Comparison of ENCODE assay signal across 1 cellular context in genomic region chr9:91946825-91947224, GRCh38.
TF ChIP-seq lines count a peak whose summit lies in the region.

No MANE protein-coding gene starts in this region.

TF ChIP-seq in SK-N-SH, 30 proteins besides CTCF, POLR2A, EP300 and RAD21 (continued from another document):
- no peak for TF ChIP-seq TCF12 (IDR thresholded peaks at IDR 0.05)
- no peak for TF ChIP-seq NFIC (IDR thresholded peaks at IDR 0.05; ENCODE audit: borderline replicate concordance)
- TF ChIP-seq RXRA (IDR thresholded peaks at IDR 0.05; ENCODE audit: borderline replicate concordance, low read depth) = no peak
- no peak for TF ChIP-seq MXI1 (IDR thresholded peaks at IDR 0.05; ENCODE audit: low read depth, low read length)
- no peak for TF ChIP-seq TEAD4 (IDR thresholded peaks at IDR 0.05; ENCODE audit: borderline replicate concordance, insufficient read depth)
- no peak for TF ChIP-seq SIN3A (IDR thresholded peaks at IDR 0.05; ENCODE audit: borderline replicate concordance, low read depth, low read length)
- TF ChIP-seq FOXJ3 (CRISPR knock-in tag; IDR thresholded peaks at IDR 0.05) = no peak
- TF ChIP-seq RFX5 (IDR thresholded peaks at IDR 0.05; ENCODE audit: low read length) = no peak
- TF ChIP-seq RCOR1 (IDR thresholded peaks at IDR 0.05; ENCODE audit: low read length) = no peak
- no peak for TF ChIP-seq EZH2phosphoT487 (IDR thresholded peaks at IDR 0.05; ENCODE audit: borderline replicate concordance, low read depth)
- no peak for TF ChIP-seq SMC3 (IDR thresholded peaks at IDR 0.05; ENCODE audit: low read depth, low read length)
- TF ChIP-seq, protein P1, sequence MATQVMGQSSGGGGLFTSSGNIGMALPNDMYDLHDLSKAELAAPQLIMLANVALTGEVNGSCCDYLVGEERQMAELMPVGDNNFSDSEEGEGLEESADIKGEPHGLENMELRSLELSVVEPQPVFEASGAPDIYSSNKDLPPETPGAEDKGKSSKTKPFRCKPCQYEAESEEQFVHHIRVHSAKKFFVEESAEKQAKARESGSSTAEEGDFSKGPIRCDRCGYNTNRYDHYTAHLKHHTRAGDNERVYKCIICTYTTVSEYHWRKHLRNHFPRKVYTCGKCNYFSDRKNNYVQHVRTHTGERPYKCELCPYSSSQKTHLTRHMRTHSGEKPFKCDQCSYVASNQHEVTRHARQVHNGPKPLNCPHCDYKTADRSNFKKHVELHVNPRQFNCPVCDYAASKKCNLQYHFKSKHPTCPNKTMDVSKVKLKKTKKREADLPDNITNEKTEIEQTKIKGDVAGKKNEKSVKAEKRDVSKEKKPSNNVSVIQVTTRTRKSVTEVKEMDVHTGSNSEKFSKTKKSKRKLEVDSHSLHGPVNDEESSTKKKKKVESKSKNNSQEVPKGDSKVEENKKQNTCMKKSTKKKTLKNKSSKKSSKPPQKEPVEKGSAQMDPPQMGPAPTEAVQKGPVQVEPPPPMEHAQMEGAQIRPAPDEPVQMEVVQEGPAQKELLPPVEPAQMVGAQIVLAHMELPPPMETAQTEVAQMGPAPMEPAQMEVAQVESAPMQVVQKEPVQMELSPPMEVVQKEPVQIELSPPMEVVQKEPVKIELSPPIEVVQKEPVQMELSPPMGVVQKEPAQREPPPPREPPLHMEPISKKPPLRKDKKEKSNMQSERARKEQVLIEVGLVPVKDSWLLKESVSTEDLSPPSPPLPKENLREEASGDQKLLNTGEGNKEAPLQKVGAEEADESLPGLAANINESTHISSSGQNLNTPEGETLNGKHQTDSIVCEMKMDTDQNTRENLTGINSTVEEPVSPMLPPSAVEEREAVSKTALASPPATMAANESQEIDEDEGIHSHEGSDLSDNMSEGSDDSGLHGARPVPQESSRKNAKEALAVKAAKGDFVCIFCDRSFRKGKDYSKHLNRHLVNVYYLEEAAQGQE (IDR thresholded peaks at IDR 0.05; ENCODE audit: low read depth, low read length) = no peak
- TF ChIP-seq POLR2AphosphoS5 (IDR thresholded peaks at IDR 0.05; ENCODE audit: low read depth, low read length) = no peak
- no peak for TF ChIP-seq CHD2 (IDR thresholded peaks at IDR 0.05; ENCODE audit: low read length, partially characterized antibody)
- no peak for TF ChIP-seq PBX3 (IDR thresholded peaks at IDR 0.05)
- no peak for TF ChIP-seq TAF1 (IDR thresholded peaks at IDR 0.05; ENCODE audit: borderline replicate concordance, low read depth, low read length)
- TF ChIP-seq GATA2 (CRISPR knock-in tag; IDR thresholded peaks at IDR 0.05) = no peak
